ENCODE assay signal across 1 cellular context in genomic region chr19:44051654-44052402, GRCh38.
TF ChIP-seq lines count a peak whose summit lies in the region.

Gene ZNF223, plus strand, starts transcription at chr19:44052036. Its CDS starts 3,141 bp downstream, at chr19:44055177.

TF ChIP-seq in GM12878, 131 proteins besides CTCF, POLR2A, EP300 and RAD21 (continued from another document and continues in another):
- TF ChIP-seq SKIL (IDR thresholded peaks at IDR 0.05; ENCODE audit: low read depth, poor library complexity, severe bottlenecking) (peak; percentile 45), MEF2B (IDR thresholded peaks at IDR 0.05; ENCODE audit: partially characterized antibody, poor library complexity, severe bottlenecking) (peak; percentile 50), YY1 (IDR thresholded peaks at IDR 0.05; ENCODE audit: low read depth, low read length) (peak; percentile 47), ATF3 (IDR thresholded peaks at IDR 0.05; ENCODE audit: borderline replicate concordance, extremely low read depth, low read depth, low read length) (no peak), E4F1 (IDR thresholded peaks at IDR 0.05; ENCODE audit: borderline replicate concordance, partially characterized antibody) (peak; percentile 13), RELB (IDR thresholded peaks at IDR 0.05; ENCODE audit: low read depth) (peak; percentile 84), POLR2AphosphoS2 (IDR thresholded peaks at IDR 0.05; ENCODE audit: low read depth, low read length) (no peak), SP1 (IDR thresholded peaks at IDR 0.05; ENCODE audit: low read depth, low read length) (peak; percentile 7), ZNF217 (IDR thresholded peaks at IDR 0.05) (no peak), PAX5 (IDR thresholded peaks at IDR 0.05; ENCODE audit: borderline replicate concordance, low read depth, low read length) (no peak), KLF5 (IDR thresholded peaks at IDR 0.05; ENCODE audit: partially characterized antibody) (no peak), HCFC1 (IDR thresholded peaks at IDR 0.05; ENCODE audit: low read length) (peak; percentile 86), MLLT1 (IDR thresholded peaks at IDR 0.05) (0 out of 2 replicates have a peak, but pooled peaks have one; percentile 17), TCF7 (IDR thresholded peaks at IDR 0.05; ENCODE audit: borderline replicate concordance) (no peak), CEBPB (IDR thresholded peaks at IDR 0.05; ENCODE audit: borderline replicate concordance in 1 of 2, low read depth in 2 of 2, low read length in 2 of 2) (no peak), WRNIP1 (IDR thresholded peaks at IDR 0.05; ENCODE audit: borderline replicate concordance, low read depth, low read length) (no peak), CREB1 (IDR thresholded peaks at IDR 0.05; ENCODE audit: low read depth) (no peak), USF1 (IDR thresholded peaks at IDR 0.05; ENCODE audit: borderline replicate concordance, extremely low read length, insufficient read depth, low read depth, low read length) (no peak), SIX5 (IDR thresholded peaks at IDR 0.05; ENCODE audit: low read depth, low read length, severe bottlenecking) (peak; percentile 62), ZBTB11 (CRISPR knock-in tag; IDR thresholded peaks at IDR 0.05) (peak; percentile 85), RCOR1 (conservative IDR thresholded peaks at IDR 0.05; ENCODE audit: low read depth, low read length) (no peak), PKNOX1 (IDR thresholded peaks at IDR 0.05) (peak; percentile 33), TCF3 (IDR thresholded peaks at IDR 0.05; ENCODE audit: borderline replicate concordance, insufficient read depth, low read depth, low read length) (no peak), NR2C1 (IDR thresholded peaks at IDR 0.05) (peak; percentile 81), SREBF2 (IDR thresholded peaks at IDR 0.05; ENCODE audit: low read length) (no peak), RBBP5 (conservative IDR thresholded peaks at IDR 0.05) (no peak), PAX8 (IDR thresholded peaks at IDR 0.05) (no peak), SMARCA5 (IDR thresholded peaks at IDR 0.05) (no peak), BCLAF1 (IDR thresholded peaks at IDR 0.05) (no peak), EGR1 (IDR thresholded peaks at IDR 0.05; ENCODE audit: borderline replicate concordance in 1 of 2, low read depth in 2 of 2, low read length in 2 of 2) (no peak), RAD51 (IDR thresholded peaks at IDR 0.05) (no peak), IKZF1 (conservative IDR thresholded peaks at IDR 0.05) (peak; percentile 98), EZH2 (IDR thresholded peaks at IDR 0.05; ENCODE audit: borderline replicate concordance, control insufficient read depth, low read depth, low read length) (no peak), GABPA (IDR thresholded peaks at IDR 0.05; ENCODE audit: low read depth) (peak; percentile 64), PRDM15 (CRISPR knock-in tag; IDR thresholded peaks at IDR 0.05) (no peak), ELK1 (IDR thresholded peaks at IDR 0.05; ENCODE audit: low read depth, low read length) (peak; percentile 44; the same call in 1 of the 2 replicates), CREM (IDR thresholded peaks at IDR 0.05; ENCODE audit: low read depth) (no peak)
